14 cellular contexts compared by ENCODE assay signal in the genomic region with DNA sequence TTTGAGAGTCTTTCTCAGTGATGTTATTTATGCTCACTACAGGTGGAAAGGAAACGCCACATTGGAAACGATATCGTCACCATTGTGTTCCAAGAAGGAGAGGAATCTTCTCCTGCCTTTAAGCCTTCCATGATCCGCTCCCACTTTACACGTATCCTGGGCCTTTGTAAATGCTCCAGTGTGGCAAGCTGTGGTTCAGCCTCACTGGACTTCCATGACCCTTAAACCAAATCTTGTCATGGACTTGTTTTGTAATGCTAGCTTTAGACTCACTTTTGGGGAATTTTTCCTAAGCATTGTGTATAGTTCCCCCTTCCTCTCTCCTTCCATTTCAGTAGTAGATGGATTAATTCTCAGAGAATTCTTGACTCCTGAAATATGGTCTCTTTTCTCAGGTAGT.
A peak's percentile ranks its signal among the peaks of the same experiment; 100 is the strongest.
DNase-seq lines count a peak whose midpoint lies in the region; TF ChIP-seq lines count a peak whose summit lies in the region.
"Had no signal": no experiment of that assay in that cellular context is flagged by ENCODE, and none has a peak within 500 bp of the region (broad histone marks: within the 10 kb centered on the region; RNA-seq: fewer than 3 reads in every experiment).

No MANE protein-coding gene starts in this region.

- H3K36me3 ChIP-seq in Peyer's patch (no peaks in the 10 kb centered on the region), colonic mucosa (no peaks in the 10 kb centered on the region), thyroid gland (no peaks in the 10 kb centered on the region)
- H3K36me3 ChIP-seq: pancreas had no signal

- H3K9ac ChIP-seq in colonic mucosa (ENCODE audit: low read depth in 2 of 2, low read length in 2 of 2): no peak overlapping the region

- H3K4me1 ChIP-seq in Peyer's patch: peaks cover 0 to 45% (median 2%) of the 10 kb centered on the region in 4 donors
- peaks cover 10% of the 10 kb centered on the region for H3K4me1 ChIP-seq in colonic mucosa
- peaks cover 16 to 41% of the 10 kb centered on the region in 2 donors for H3K4me1 ChIP-seq in thyroid gland

- no peak for TF ChIP-seq POLR2A in Peyer's patch (IDR thresholded peaks at IDR 0.05)
- no peak for TF ChIP-seq POLR2A in thyroid gland (IDR thresholded peaks at IDR 0.05)

- WGBS in thyroid gland, 2 donors: 90 to 94% methylated on average over 5 of the region's 5 CpGs

- H3K27ac Mint-ChIP-seq in mesothelial cell of epicardium (peak overlapping the region; percentile 77), CD14-positive monocyte (no peak overlapping the region)
- H3K27ac Mint-ChIP-seq: activated T-cell treated with anti-CD3 and anti-CD28 coated beads, Interleukin-2, amount 50 U/mL, for 72 hours had no signal

- H3K9me3 Mint-ChIP-seq in mesothelial cell of epicardium: no peaks in the 10 kb centered on the region
- H3K9me3 Mint-ChIP-seq in CD14-positive monocyte: peaks cover 0 to 3% (median 0%) of the 10 kb centered on the region in 7 donors
- H3K9me3 Mint-ChIP-seq: activated T-cell treated with anti-CD3 and anti-CD28 coated beads, Interleukin-2, amount 50 U/mL, for 72 hours; central memory CD8-positive, alpha-beta T cell had no signal

- H3K4me3 Mint-ChIP-seq in mesothelial cell of epicardium (no peak overlapping the region), CD14-positive monocyte (no peak overlapping the region)
- H3K4me3 Mint-ChIP-seq: activated T-cell treated with anti-CD3 and anti-CD28 coated beads, Interleukin-2, amount 50 U/mL, for 72 hours; central memory CD8-positive, alpha-beta T cell had no signal

- intact Hi-C loops in colonic mucosa (cut with DNase I) (no loop called here), thyroid gland (cut with DNase I) (no loop called here), CD14-positive monocyte (cut with micrococcal nuclease) (no loop called here)

- no peaks in the 10 kb centered on the region for H3K27me3 Mint-ChIP-seq in mesothelial cell of epicardium (ENCODE audit: low read depth)
- peaks cover 0 to 7% (median 5%) of the 10 kb centered on the region in 3 donors for H3K27me3 Mint-ChIP-seq in CD14-positive monocyte (ENCODE audit: low read depth in 3 of 3)
- H3K27me3 Mint-ChIP-seq: central memory CD8-positive, alpha-beta T cell had no signal

- no peaks in the 10 kb centered on the region for H3K9me3 ChIP-seq in Peyer's patch
- H3K9me3 ChIP-seq in colonic mucosa: no peaks in the 10 kb centered on the region
- no peaks in the 10 kb centered on the region for H3K9me3 ChIP-seq in thyroid gland
- H3K9me3 ChIP-seq: pancreas had no signal

- H3K4me3 ChIP-seq in Peyer's patch: no peak overlapping the region
- H3K4me3 ChIP-seq in colonic mucosa: no peak overlapping the region
- no peak overlapping the region for H3K4me3 ChIP-seq in thyroid gland (replicated peaks in 1 of 3)
- H3K4me3 ChIP-seq: pancreas had no signal

- in situ Hi-C loops in GM13977 (cut with MboI; ENCODE audit: low pct_unique_long_range_greater_than_20kb, low sequenced_read_pairs, unreplicated experiment): no loop called here

- H3K36me3 Mint-ChIP-seq in mesothelial cell of epicardium (peaks cover 41% of the 10 kb centered on the region), CD14-positive monocyte (no peaks in the 10 kb centered on the region)

- H3K4me1 Mint-ChIP-seq in mesothelial cell of epicardium (peaks cover 38% of the 10 kb centered on the region), CD14-positive monocyte (no peaks in the 10 kb centered on the region)
- H3K4me1 Mint-ChIP-seq: central memory CD8-positive, alpha-beta T cell had no signal

- TF ChIP-seq CTCF in Peyer's patch (IDR thresholded peaks at IDR 0.05) (no peak), colonic mucosa (IDR thresholded peaks at IDR 0.05) (no peak), mesothelial cell of epicardium (IDR thresholded peaks at IDR 0.05; ENCODE audit: unreplicated experiment) (no peak), thyroid gland (IDR thresholded peaks at IDR 0.05) (no peak), CD14-positive monocyte (IDR thresholded peaks at IDR 0.05) (no peak), GM13977 (IDR thresholded peaks at IDR 0.05; ENCODE audit: extremely low read depth, insufficient read depth, missing control alignments) (no peak)

- H3K27me3 ChIP-seq in Peyer's patch: no peaks in the 10 kb centered on the region
- no peaks in the 10 kb centered on the region for H3K27me3 ChIP-seq in colonic mucosa
- H3K27me3 ChIP-seq in thyroid gland: no peaks in the 10 kb centered on the region
- H3K27me3 ChIP-seq: pancreas had no signal

- H3K27ac ChIP-seq in Peyer's patch (peak overlapping the region; percentile 34 to 62 (median 44)), colonic mucosa (peak overlapping the region; percentile 57), thyroid gland (peak overlapping the region; percentile 29 to 73 (median 64))

- DNase-seq in Peyer's patch (no peak), colonic mucosa (no peak), mesothelial cell of epicardium (ENCODE audit: low spot score in 2 of 2, unreplicated experiment in 2 of 2) (no peak), thyroid gland (no peak), CD14-positive monocyte (ENCODE audit: low spot score) (no peak), NCI-H510A (lab: John Stamatoyannopoulos, UW) (no peak), GM13977 (ENCODE audit: low spot score) (no peak)
- no peak for DNase-seq in NK-92 treated with Interleukin-12 subunit alpha and Interleukin-12 subunit beta, amount 100 ng/mL, for 24 hours (lab: John Stamatoyannopoulos, UW)
- DNase-seq: activated T-cell treated with anti-CD3 and anti-CD28 coated beads, Interleukin-2, amount 50 U/mL, for 72 hours; NCI-H1105; stimulated activated CD4-positive, alpha-beta T cell treated with anti-CD3 and anti-CD28 coated beads, Interleukin-4, amount 100 ng/mL, for 4 hours; stimulated activated naive CD8-positive, alpha-beta T cell treated with anti-CD3 and anti-CD28 coated beads, Interleukin-15, Interleukin-2, amounts not matched to agents 100 U/mL and 50 U/mL, for 24 hours had no signal
